13 cellular contexts compared by ENCODE assay signal in genomic region chr12:27974735-27975221, GRCh38. TPM values are rescaled to one million over a fixed set of nuclear protein-coding genes. Genes with fewer than 3 reads are reported as not detected.
DNase-seq lines count a peak whose midpoint lies in the region; TF ChIP-seq lines count a peak whose summit lies in the region.
"Had no signal": no experiment of that assay in that cellular context is flagged by ENCODE, and none has a peak within 500 bp of the region (broad histone marks: within the 10 kb centered on the region; RNA-seq: fewer than 3 reads in every experiment).

No MANE protein-coding gene starts in this region.

- H3K36me3 Mint-ChIP-seq in activated naive CD4-positive, alpha-beta T cell treated with anti-CD3 and anti-CD28 coated beads for 36 hours (ENCODE audit: low read depth) = no peaks in the 10 kb centered on the region
- H3K36me3 Mint-ChIP-seq in type B pancreatic cell = peaks cover 2% of the 10 kb centered on the region
- H3K36me3 Mint-ChIP-seq in T-helper 2 cell treated with Interferon-gamma antibody and Interleukin-4, amounts not matched to agents 5 μg/mL and 100 μg/mL, for 36 hours (ENCODE audit: low read depth) = peaks cover 1% of the 10 kb centered on the region

- in situ Hi-C loops in brain microvascular endothelial cell (cut with HindIII; ENCODE audit: low pct_ligation_motif_present, low sequenced_read_pairs) = loop anchor here (25.0 kb wide), 1 partner anchor 188 kb away; no protein-coding TSS in a partner anchor
- in situ Hi-C loops in GM13977 (cut with MboI; ENCODE audit: low pct_unique_long_range_greater_than_20kb, low sequenced_read_pairs, unreplicated experiment) = no loop called here

- H3K36me3 ChIP-seq in brain microvascular endothelial cell (replicated peaks) (no peaks in the 10 kb centered on the region), kidney epithelial cell (ENCODE audit: control insufficient read depth, insufficient read depth, low read length) (no peaks in the 10 kb centered on the region)
- H3K36me3 ChIP-seq: BLaER1 treated with 17β-estradiol and CSF1 and Interleukin-3, amounts not matched to agents 10 nM and 100 nM; prostate gland had no signal

- intact Hi-C loops in activated naive CD4-positive, alpha-beta T cell treated with anti-CD3 and anti-CD28 coated beads for 36 hours (cut with micrococcal nuclease) = loop anchor here (1.0 to 5.0 kb wide), 3 partner anchors 7 to 279 kb away; no protein-coding TSS in a partner anchor

- peak overlapping the region; percentile 62 for H3K27ac ChIP-seq in brain microvascular endothelial cell
- H3K27ac ChIP-seq: BLaER1 treated with 17β-estradiol and CSF1 and Interleukin-3, amounts not matched to agents 10 nM and 100 nM; prostate gland had no signal

- no peak for DNase-seq in activated naive CD4-positive, alpha-beta T cell treated with anti-CD3 and anti-CD28 coated beads for 36 hours
- no peak for DNase-seq in activated naive CD4-positive, alpha-beta T cell treated with anti-CD3 and anti-CD28 coated beads, Interleukin-2, amount 50 U/mL, for 16 hours
- DNase-seq in brain microvascular endothelial cell (no peak), kidney epithelial cell (ENCODE audit: low read depth) (no peak), type B pancreatic cell (ENCODE audit: extremely low spot score, unreplicated experiment) (no peak), COLO829 (ENCODE audit: low spot score) (no peak), GM13977 (ENCODE audit: low spot score) (no peak)
- DNase-seq in T-helper 2 cell treated with Interferon-gamma antibody and Interleukin-4, amounts not matched to agents 5 μg/mL and 100 μg/mL, for 36 hours (ENCODE audit: low spot score) = no peak
- DNase-seq: NCI-H1048 had no signal

- TF ChIP-seq CTCF in brain microvascular endothelial cell (IDR thresholded peaks at IDR 0.05; ENCODE audit: low read depth, low read length, missing control alignments) (no peak), kidney epithelial cell (IDR thresholded peaks at IDR 0.05; ENCODE audit: insufficient read depth, low read length, poor library complexity, severe bottlenecking) (no peak), type B pancreatic cell (conservative IDR thresholded peaks at IDR 0.05) (no peak), GM13977 (IDR thresholded peaks at IDR 0.05; ENCODE audit: extremely low read depth, insufficient read depth, missing control alignments) (no peak)

- no peaks in the 10 kb centered on the region for H3K9me3 Mint-ChIP-seq in activated naive CD4-positive, alpha-beta T cell treated with anti-CD3 and anti-CD28 coated beads for 36 hours
- H3K9me3 Mint-ChIP-seq in type B pancreatic cell = no peaks in the 10 kb centered on the region
- no peaks in the 10 kb centered on the region for H3K9me3 Mint-ChIP-seq in T-helper 2 cell treated with Interferon-gamma antibody and Interleukin-4, amounts not matched to agents 5 μg/mL and 100 μg/mL, for 36 hours
- H3K9me3 Mint-ChIP-seq: central memory CD8-positive, alpha-beta T cell had no signal

- H3K27me3 ChIP-seq in brain microvascular endothelial cell (replicated peaks) = no peaks in the 10 kb centered on the region
- H3K27me3 ChIP-seq in kidney epithelial cell (ENCODE audit: control insufficient read depth, insufficient read depth, low read length) = peaks cover 28% of the 10 kb centered on the region

- peak overlapping the region; percentile 53 for H3K4me3 Mint-ChIP-seq in activated naive CD4-positive, alpha-beta T cell treated with anti-CD3 and anti-CD28 coated beads for 36 hours
- H3K4me3 Mint-ChIP-seq in type B pancreatic cell = peak overlapping the region; percentile 82
- no peak overlapping the region for H3K4me3 Mint-ChIP-seq in T-helper 2 cell treated with Interferon-gamma antibody and Interleukin-4, amounts not matched to agents 5 μg/mL and 100 μg/mL, for 36 hours
- H3K4me3 Mint-ChIP-seq: central memory CD8-positive, alpha-beta T cell had no signal

- peak overlapping the region; percentile 49 for H3K4me3 ChIP-seq in brain microvascular endothelial cell (ENCODE audit: low read depth, low read length)
- peak overlapping the region; percentile 36 for H3K4me3 ChIP-seq in kidney epithelial cell (ENCODE audit: low read depth, low read length)
- H3K4me3 ChIP-seq: GM12878, prostate gland had no signal

- H3K27me3 Mint-ChIP-seq in activated naive CD4-positive, alpha-beta T cell treated with anti-CD3 and anti-CD28 coated beads for 36 hours (ENCODE audit: low read depth) = peaks cover 82% of the 10 kb centered on the region
- H3K27me3 Mint-ChIP-seq in type B pancreatic cell = peaks cover 96% of the 10 kb centered on the region
- H3K27me3 Mint-ChIP-seq in T-helper 2 cell treated with Interferon-gamma antibody and Interleukin-4, amounts not matched to agents 5 μg/mL and 100 μg/mL, for 36 hours (ENCODE audit: low read depth) = peaks cover 80% of the 10 kb centered on the region

- peaks cover 23% of the 10 kb centered on the region for H3K4me1 Mint-ChIP-seq in activated naive CD4-positive, alpha-beta T cell treated with anti-CD3 and anti-CD28 coated beads for 36 hours (ENCODE audit: low read depth)
- peaks cover 5% of the 10 kb centered on the region for H3K4me1 Mint-ChIP-seq in type B pancreatic cell (ENCODE audit: unreplicated experiment)
- H3K4me1 Mint-ChIP-seq in T-helper 2 cell treated with Interferon-gamma antibody and Interleukin-4, amounts not matched to agents 5 μg/mL and 100 μg/mL, for 36 hours (ENCODE audit: low read depth) = peaks cover 7% of the 10 kb centered on the region

- no peak overlapping the region for H3K27ac Mint-ChIP-seq in activated naive CD4-positive, alpha-beta T cell treated with anti-CD3 and anti-CD28 coated beads for 36 hours
- no peak overlapping the region for H3K27ac Mint-ChIP-seq in type B pancreatic cell
- H3K27ac Mint-ChIP-seq in T-helper 2 cell treated with Interferon-gamma antibody and Interleukin-4, amounts not matched to agents 5 μg/mL and 100 μg/mL, for 36 hours = no peak overlapping the region

- CTCF ChIA-PET in activated naive CD4-positive, alpha-beta T cell treated with anti-CD3 and anti-CD28 coated beads for 36 hours (lab: Charles Lee) = no interaction called here

RNA-seq across cellular contexts. Expression of gene PTHLH, which starts 2.2 kb away (rescaled TPM):
- total RNA-seq in activated naive CD4-positive, alpha-beta T cell treated with anti-CD3 and anti-CD28 coated beads for 36 hours = not detected
- total RNA-seq in kidney epithelial cell = 2.1 and 2.7 TPM in 2 replicates
- total RNA-seq in type B pancreatic cell (ENCODE audit: low replicate concordance) = 6.3 and 38.1 TPM in 2 replicates
- total RNA-seq: GM12878 had no signal
